ENCODE assay signal across 8 cellular contexts in genomic region chr5:52801329-52801728, GRCh38. TPM values are rescaled to one million over a fixed set of nuclear protein-coding genes. Genes with fewer than 3 reads are reported as not detected.
DNase-seq lines count a peak whose midpoint lies in the region; ATAC-seq and TF ChIP-seq lines count a peak whose summit lies in the region.

No MANE protein-coding gene starts in this region.

- no peak overlapping the region for H4K91ac ChIP-seq in trophoblast cell (ENCODE audit: low read depth, low read length)

- H3K4me1 ChIP-seq in trophoblast cell (ENCODE audit: control insufficient read depth in 1 of 2, insufficient read depth in 2 of 2, low read length in 2 of 2) = peaks cover 3 to 11% of the 10 kb centered on the region in 2 experiments

- CTCF ChIA-PET in HEK293T (lab: Yijun Ruan, JAX) = interaction anchor here (0.6 kb wide), 1 partner anchor 16 kb away, joined by 3 read pairs; no protein-coding TSS in a partner anchor

- no peak overlapping the region for H2BK5ac ChIP-seq in trophoblast cell (ENCODE audit: low read depth, low read length, poor library complexity)

- H3K27me3 Mint-ChIP-seq in activated T-cell treated with anti-CD3 and anti-CD28 coated beads, Interleukin-2, amount 50 U/mL, for 24 hours = no peaks in the 10 kb centered on the region
- H3K27me3 Mint-ChIP-seq in T-helper 2 cell treated with Interferon-gamma antibody and Interleukin-4, amounts not matched to agents 5 μg/mL and 100 μg/mL, for 36 hours (ENCODE audit: low read depth) = peaks cover 6% of the 10 kb centered on the region

- H3K4me1 Mint-ChIP-seq in activated T-cell treated with anti-CD3 and anti-CD28 coated beads, Interleukin-2, amount 50 U/mL, for 24 hours (ENCODE audit: low read depth) = peaks cover 64% of the 10 kb centered on the region
- peaks cover 53% of the 10 kb centered on the region for H3K4me1 Mint-ChIP-seq in T-helper 2 cell treated with Interferon-gamma antibody and Interleukin-4, amounts not matched to agents 5 μg/mL and 100 μg/mL, for 36 hours (ENCODE audit: low read depth)

- H3K36me3 ChIP-seq in trophoblast cell (ENCODE audit: control insufficient read depth in 1 of 2, insufficient read depth in 2 of 2, low read length in 2 of 2) = peaks cover 3 to 4% of the 10 kb centered on the region in 2 experiments

- no peak overlapping the region for H3K9ac ChIP-seq in trophoblast cell (ENCODE audit: low read length)

- H3K27ac ChIP-seq in trophoblast cell (ENCODE audit: low read depth, low read length) = no peak overlapping the region

- H3K4me2 ChIP-seq in trophoblast cell (ENCODE audit: low read length) = peak overlapping the region; percentile 53

- H2BK12ac ChIP-seq in trophoblast cell (ENCODE audit: low read length) = no peak overlapping the region

- H2AFZ ChIP-seq in trophoblast cell (ENCODE audit: insufficient read depth, low read length, poor library complexity) = no peak overlapping the region

- no peak overlapping the region for H3K18ac ChIP-seq in trophoblast cell (ENCODE audit: low read length)

- H3K23ac ChIP-seq in trophoblast cell (ENCODE audit: low read length) = no peak overlapping the region

- ATAC-seq in GM21723 (IDR thresholded peaks at IDR 0.05; ENCODE audit: unreplicated experiment) = no peak

- H3K27ac Mint-ChIP-seq in activated T-cell treated with anti-CD3 and anti-CD28 coated beads, Interleukin-2, amount 50 U/mL, for 24 hours = peak overlapping the region; percentile 96
- peak overlapping the region; percentile 97 for H3K27ac Mint-ChIP-seq in T-helper 2 cell treated with Interferon-gamma antibody and Interleukin-4, amounts not matched to agents 5 μg/mL and 100 μg/mL, for 36 hours

- no peak for DNase-seq in activated T-cell treated with anti-CD3 and anti-CD28 coated beads, Interleukin-2, amount 50 U/mL, for 24 hours
- DNase-seq in activated T-cell treated with anti-CD3 and anti-CD28 coated beads for 4 hours (no peak), fibroblast of mammary gland (ENCODE audit: low read depth) (peak; percentile 36), trophoblast cell (peak; percentile 23 to 58), HEK293T (ENCODE audit: extremely low spot score) (no peak), DMS79 treated with DMSO at 0.1 percent for 48 hours (lab: John Stamatoyannopoulos, UW) (no peak)
- DNase-seq in T-helper 2 cell treated with Interferon-gamma antibody and Interleukin-4, amounts not matched to agents 5 μg/mL and 100 μg/mL, for 36 hours (ENCODE audit: low spot score) = no peak

- no peak overlapping the region for H2AK5ac ChIP-seq in trophoblast cell (ENCODE audit: low read length)

- POLR2A ChIA-PET in HEK293T (lab: Yijun Ruan, JAX) = interaction anchor here (1.4 to 2.2 kb wide), 2 partner anchors 11 to 14 kb away, joined by 5 to 10 read pairs; partner anchors contain the start of genes ITGA1 and PELO

- H4K12ac ChIP-seq in trophoblast cell (ENCODE audit: low read depth, low read length) = no peak overlapping the region

- peak overlapping the region; percentile 77 for H3K4ac ChIP-seq in trophoblast cell (ENCODE audit: low read depth, low read length)

- no peaks in the 10 kb centered on the region for H3K9me3 ChIP-seq in trophoblast cell (ENCODE audit: insufficient read depth, low read depth, low read length)

- no peak overlapping the region for H2BK120ac ChIP-seq in trophoblast cell (ENCODE audit: insufficient read depth, low read length, poor library complexity)

- no peaks in the 10 kb centered on the region for H3K27me3 ChIP-seq in trophoblast cell (ENCODE audit: insufficient read depth, low read length)

- H3K4me3 ChIP-seq in fibroblast of mammary gland (ENCODE audit: control insufficient read depth, low read depth, low read length) (peak overlapping the region; percentile 82), trophoblast cell (ENCODE audit: low read depth, low read length) (peak overlapping the region; percentile 52)

- TF ChIP-seq CTCF in fibroblast of mammary gland (conservative IDR thresholded peaks at IDR 0.05; ENCODE audit: control insufficient read depth, insufficient read depth, low read depth, low read length) = no peak

- no peaks in the 10 kb centered on the region for H3K9me3 Mint-ChIP-seq in activated T-cell treated with anti-CD3 and anti-CD28 coated beads, Interleukin-2, amount 50 U/mL, for 24 hours
- H3K9me3 Mint-ChIP-seq in T-helper 2 cell treated with Interferon-gamma antibody and Interleukin-4, amounts not matched to agents 5 μg/mL and 100 μg/mL, for 36 hours = no peaks in the 10 kb centered on the region

- peaks cover 9% of the 10 kb centered on the region for H3K79me2 ChIP-seq in trophoblast cell (ENCODE audit: control insufficient read depth, insufficient read depth, low read length, poor library complexity)

- no CpG with 5 or more reads among the region's 8 CpGs for WGBS in trophoblast cell (ENCODE audit: extremely low coverage, insufficient coverage, insufficient read length)

- peaks cover 17% of the 10 kb centered on the region for H3K79me1 ChIP-seq in trophoblast cell (ENCODE audit: low read length)

- H3K4me3 Mint-ChIP-seq in activated T-cell treated with anti-CD3 and anti-CD28 coated beads, Interleukin-2, amount 50 U/mL, for 24 hours = peak overlapping the region; percentile 90
- peak overlapping the region; percentile 98 for H3K4me3 Mint-ChIP-seq in T-helper 2 cell treated with Interferon-gamma antibody and Interleukin-4, amounts not matched to agents 5 μg/mL and 100 μg/mL, for 36 hours

- H3K14ac ChIP-seq in trophoblast cell (ENCODE audit: low read length) = no peak overlapping the region

- peaks cover 63% of the 10 kb centered on the region for H3K36me3 Mint-ChIP-seq in activated T-cell treated with anti-CD3 and anti-CD28 coated beads, Interleukin-2, amount 50 U/mL, for 24 hours (ENCODE audit: low read depth)
- H3K36me3 Mint-ChIP-seq in T-helper 2 cell treated with Interferon-gamma antibody and Interleukin-4, amounts not matched to agents 5 μg/mL and 100 μg/mL, for 36 hours (ENCODE audit: low read depth) = peaks cover 39% of the 10 kb centered on the region

- H4K8ac ChIP-seq in trophoblast cell (ENCODE audit: low read depth, low read length) = no peak overlapping the region

TF ChIP-seq in HEK293T, 16 proteins besides CTCF, POLR2A, EP300 and RAD21:
- TF ChIP-seq NFRKB (IDR thresholded peaks at IDR 0.05) (no peak), HDGF (IDR thresholded peaks at IDR 0.05; ENCODE audit: borderline replicate concordance) (no peak), FOXA1 (IDR thresholded peaks at IDR 0.05) (no peak)

RNA-seq across cellular contexts. Expression of gene ITGA1, which starts 13.6 kb away (rescaled TPM):
- polyA plus RNA-seq in trophoblast cell (2013) = 15.9 and 16.7 TPM in 2 replicates

RNA-seq across cellular contexts. Expression of gene PELO, which starts 13.6 kb away (rescaled TPM):
- polyA plus RNA-seq in trophoblast cell (2013) = 23.4 and 25.1 TPM in 2 replicates

Comparison
In these comparisons a context has a peak if more than half of its experiments do, and no peak if none do; other contexts are left out.
1. DNase-seq: peak in fibroblast of mammary gland (single experiment) and trophoblast cell (2 of 2); none in activated T-cell treated with anti-CD3 and anti-CD28 coated beads, Interleukin-2, amount 50 U/mL, for 24 hours (single experiment), activated T-cell treated with anti-CD3 and anti-CD28 coated beads for 4 hours (single experiment), T-helper 2 cell treated with Interferon-gamma antibody and Interleukin-4, amounts not matched to agents 5 μg/mL and 100 μg/mL, for 36 hours (single experiment), HEK293T (single experiment) and DMS79 treated with DMSO at 0.1 percent for 48 hours (single experiment).